ENCODE assay signal across 2 cellular contexts in the genomic region with DNA sequence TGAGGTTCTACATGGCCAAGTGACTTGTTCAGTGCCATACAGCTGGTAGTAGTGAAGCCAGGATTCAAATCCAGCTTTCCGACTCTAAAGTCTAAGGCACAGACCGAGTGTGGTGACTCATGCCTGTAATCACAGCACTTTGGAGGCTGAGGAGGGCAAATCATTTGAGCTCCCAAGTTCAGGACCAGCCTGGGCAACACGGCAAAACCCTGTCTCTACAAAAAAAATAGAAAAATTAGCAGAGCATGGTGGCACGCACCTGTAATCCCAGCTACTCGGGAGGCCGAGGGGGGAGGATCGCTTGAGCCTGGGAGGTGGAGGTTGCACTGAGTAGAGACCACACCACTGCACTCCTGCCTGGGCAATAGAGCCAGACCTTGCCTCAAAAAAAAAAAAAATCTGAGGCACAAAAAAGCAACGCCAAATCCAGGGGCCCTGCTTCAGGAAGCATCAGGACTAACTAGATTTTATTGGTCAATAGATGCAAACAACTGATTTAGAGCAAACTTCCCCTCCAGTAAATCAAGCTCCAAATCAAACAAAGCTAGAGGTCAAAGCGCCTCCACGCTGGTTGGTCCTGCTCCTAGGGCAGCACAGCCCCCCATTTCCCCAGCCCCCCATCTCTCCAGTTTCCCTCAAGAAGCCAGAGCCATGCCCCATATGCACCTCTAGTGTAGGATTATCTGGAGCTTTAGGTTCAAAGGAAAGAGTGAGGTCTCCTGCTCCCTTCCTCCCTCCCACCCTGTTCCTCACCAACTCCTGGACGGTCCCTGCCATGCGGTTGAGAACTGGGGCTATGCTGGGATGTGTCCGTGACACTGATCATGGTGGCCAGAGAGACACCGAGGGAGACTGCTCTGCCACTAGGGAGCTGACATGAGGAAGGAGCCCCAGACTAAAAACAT.
TF ChIP-seq lines count a peak whose summit lies in the region.

No MANE protein-coding gene starts in this region.

TF ChIP-seq in A549, 52 proteins besides CTCF, POLR2A, EP300 and RAD21:
- no peak for TF ChIP-seq RNF2 (IDR thresholded peaks at IDR 0.05; ENCODE audit: borderline replicate concordance, low read depth)
- no peak for TF ChIP-seq HOXB13 (CRISPR knock-in tag; IDR thresholded peaks at IDR 0.05; ENCODE audit: low read depth)
- TF ChIP-seq RCOR1 (IDR thresholded peaks at IDR 0.05; ENCODE audit: low read depth, low read length) = no peak
- no peak for TF ChIP-seq TFCP2L1 (CRISPR knock-in tag; IDR thresholded peaks at IDR 0.05)
- TF ChIP-seq RARB (CRISPR knock-in tag; IDR thresholded peaks at IDR 0.05) = no peak
- no peak for TF ChIP-seq EHMT2 (IDR thresholded peaks at IDR 0.05; ENCODE audit: low read depth)
- TF ChIP-seq KDM5A (IDR thresholded peaks at IDR 0.05) = no peak
- TF ChIP-seq ATOH8 (CRISPR knock-in tag; IDR thresholded peaks at IDR 0.05; ENCODE audit: low read depth) = no peak
- TF ChIP-seq ZNF302 (CRISPR knock-in tag; IDR thresholded peaks at IDR 0.05) = no peak
- no peak for TF ChIP-seq CBX8 (IDR thresholded peaks at IDR 0.05)
- no peak for TF ChIP-seq JUN (IDR thresholded peaks at IDR 0.05)
- TF ChIP-seq FOSL2 (IDR thresholded peaks at IDR 0.05) = no peak
- TF ChIP-seq FOSL2 (CRISPR knock-in tag; IDR thresholded peaks at IDR 0.05) = no peak; the same call in 1 of the 2 replicates
- no peak for TF ChIP-seq RFX5 (IDR thresholded peaks at IDR 0.05)
- TF ChIP-seq GATA3 (IDR thresholded peaks at IDR 0.05; ENCODE audit: borderline replicate concordance) = no peak
- no peak for TF ChIP-seq MYC (IDR thresholded peaks at IDR 0.05; ENCODE audit: borderline replicate concordance, low read length)
- TF ChIP-seq, protein P1, sequence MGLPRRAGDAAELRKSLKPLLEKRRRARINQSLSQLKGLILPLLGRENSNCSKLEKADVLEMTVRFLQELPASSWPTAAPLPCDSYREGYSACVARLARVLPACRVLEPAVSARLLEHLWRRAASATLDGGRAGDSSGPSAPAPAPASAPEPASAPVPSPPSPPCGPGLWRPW (IDR thresholded peaks at IDR 0.05) = no peak

TF ChIP-seq in IMR-90, 13 proteins besides CTCF, POLR2A, EP300 and RAD21:
- no peak for TF ChIP-seq MAFK (IDR thresholded peaks at IDR 0.05; ENCODE audit: low read depth, low read length)
- no peak for TF ChIP-seq USF2 (IDR thresholded peaks at IDR 0.05; ENCODE audit: low read depth, low read length)
- TF ChIP-seq, protein P2, sequence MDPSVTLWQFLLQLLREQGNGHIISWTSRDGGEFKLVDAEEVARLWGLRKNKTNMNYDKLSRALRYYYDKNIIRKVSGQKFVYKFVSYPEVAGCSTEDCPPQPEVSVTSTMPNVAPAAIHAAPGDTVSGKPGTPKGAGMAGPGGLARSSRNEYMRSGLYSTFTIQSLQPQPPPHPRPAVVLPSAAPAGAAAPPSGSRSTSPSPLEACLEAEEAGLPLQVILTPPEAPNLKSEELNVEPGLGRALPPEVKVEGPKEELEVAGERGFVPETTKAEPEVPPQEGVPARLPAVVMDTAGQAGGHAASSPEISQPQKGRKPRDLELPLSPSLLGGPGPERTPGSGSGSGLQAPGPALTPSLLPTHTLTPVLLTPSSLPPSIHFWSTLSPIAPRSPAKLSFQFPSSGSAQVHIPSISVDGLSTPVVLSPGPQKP (IDR thresholded peaks at IDR 0.05; ENCODE audit: borderline replicate concordance, low read depth, low read length) = no peak
- TF ChIP-seq BHLHE40 (IDR thresholded peaks at IDR 0.05; ENCODE audit: low read depth, low read length) = no peak
- TF ChIP-seq NFE2L2 (IDR thresholded peaks at IDR 0.05; ENCODE audit: low read depth, low read length) = no peak
- TF ChIP-seq CEBPB (IDR thresholded peaks at IDR 0.05; ENCODE audit: low read depth, low read length) = no peak
- TF ChIP-seq MAZ (IDR thresholded peaks at IDR 0.05; ENCODE audit: borderline replicate concordance, low read depth, low read length) = no peak
- no peak for TF ChIP-seq RFX5 (IDR thresholded peaks at IDR 0.05; ENCODE audit: low read depth, low read length)
- no peak for TF ChIP-seq CHD1 (IDR thresholded peaks at IDR 0.05; ENCODE audit: low read depth, low read length)
- no peak for TF ChIP-seq MXI1 (IDR thresholded peaks at IDR 0.05; ENCODE audit: borderline replicate concordance, low read depth, low read length)
- TF ChIP-seq RCOR1 (IDR thresholded peaks at IDR 0.05; ENCODE audit: insufficient replicate concordance, low read length) = no peak
- TF ChIP-seq SMC3 (IDR thresholded peaks at IDR 0.05; ENCODE audit: low read depth, low read length) = no peak
- no peak for TF ChIP-seq FOS (IDR thresholded peaks at IDR 0.05; ENCODE audit: low read depth, low read length)
